8 cellular contexts compared by ENCODE assay signal in the genomic region with DNA sequence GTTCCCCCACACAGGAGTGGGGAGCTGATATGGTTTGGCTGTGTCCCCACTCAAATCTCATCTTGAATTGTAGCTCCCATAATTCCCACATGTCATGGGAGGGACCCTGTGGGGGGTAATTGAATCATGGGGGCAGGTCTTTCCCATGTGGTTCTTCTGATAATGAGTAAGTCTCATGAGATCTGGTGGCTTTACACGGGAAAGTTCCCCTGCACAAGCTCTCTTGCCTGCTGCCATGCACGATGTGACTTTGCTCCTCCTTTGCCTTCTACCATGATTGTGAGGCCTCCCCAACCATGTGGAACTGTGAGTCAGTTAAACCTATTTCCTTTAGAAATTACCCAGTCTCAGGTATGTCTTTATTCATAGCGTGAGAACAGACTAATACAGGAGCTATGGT.
DNase-seq lines count a peak whose midpoint lies in the region; ATAC-seq, FAIRE-seq and TF ChIP-seq lines count a peak whose summit lies in the region.
"Not testable (repeated sequence)": the region's sequence is repeated elsewhere in the genome, so short reads cannot be mapped to it uniquely, and the experiment has no call there.

No MANE protein-coding gene starts in this region.

- DNase-seq in GM12865 (ENCODE audit: low read depth) (peak; percentile 75), IMR-90 (peak; percentile 19), iris pigment epithelial cell (ENCODE audit: low read depth) (peak; percentile 22)
- DNase-seq in RWPE2 (ENCODE audit: low spot score); GM12878 (ENCODE audit: low read depth, low spot score); endodermal cell; epithelial cell of prostate (ENCODE audit: low read depth, low spot score): not testable (repeated sequence)

- not testable (repeated sequence) for ATAC-seq in IMR-90 (ENCODE audit: low read depth); RWPE2 (ENCODE audit: low read depth); GM12878

- not testable (repeated sequence) for H3K18ac ChIP-seq in IMR-90 (ENCODE audit: low read depth, low read length)

- not testable (repeated sequence) for H3K27ac ChIP-seq in IMR-90 (ENCODE audit: insufficient read depth, low read length); GM12878 (ENCODE audit: control insufficient read depth, insufficient read depth); endodermal cell (ENCODE audit: low read depth, low read length)
- H3K27ac ChIP-seq in RWPE2 (ENCODE audit: poor library complexity, severe bottlenecking) = peak overlapping the region; percentile 54
- peak overlapping the region; percentile 48 for H3K27ac ChIP-seq in epithelial cell of prostate
- peak overlapping the region; percentile 79 for H3K27ac ChIP-seq in parathyroid adenoma

- H3K4ac ChIP-seq in IMR-90 (ENCODE audit: low read depth, low read length) = not testable (repeated sequence)

- not testable (repeated sequence) for H3K36me3 Mint-ChIP-seq in endodermal cell (ENCODE audit: low read depth)

- not testable (repeated sequence) for TF ChIP-seq POLR2A in IMR-90 (IDR thresholded peaks at IDR 0.05; ENCODE audit: low read depth, low read length); GM12878 (IDR thresholded peaks at IDR 0.05; ENCODE audit: low read depth, low read length)

- in situ Hi-C loops in IMR-90 (cut with MboI; ENCODE audit: low sequenced_read_pairs); GM12878 (cut with MboI): not testable (repeated sequence)

- not testable (repeated sequence) for H2BK5ac ChIP-seq in IMR-90 (ENCODE audit: low read depth, low read length, poor library complexity, severe bottlenecking)

- not testable (repeated sequence) for H2AFZ ChIP-seq in IMR-90 (replicated peaks; ENCODE audit: low read length, poor library complexity); GM12878 (ENCODE audit: control insufficient read depth, low read depth, low read length); parathyroid adenoma

- not testable (repeated sequence) for H2BK15ac ChIP-seq in IMR-90 (ENCODE audit: low read depth, low read length)

- H3K56ac ChIP-seq in IMR-90 (ENCODE audit: extremely low read depth, insufficient read depth, low read length) = not testable (repeated sequence)

- SMC1A ChIA-PET in GM12878 (lab: Charles Lee; ENCODE audit: uncharacterized antibody, unreplicated experiment) = not testable (repeated sequence)

- H4K5ac ChIP-seq in IMR-90 (ENCODE audit: low read depth, low read length) = not testable (repeated sequence)

- not testable (repeated sequence) for TF ChIP-seq RAD21 in IMR-90 (IDR thresholded peaks at IDR 0.05; ENCODE audit: low read length); GM12878 (IDR thresholded peaks at IDR 0.05; ENCODE audit: insufficient read depth, low read depth, low read length)

- H3K4me3 ChIP-seq in GM12865 (ENCODE audit: low read depth, low read length) = peak overlapping the region; percentile 33; the same call in 1 of the 2 replicates
- H3K4me3 ChIP-seq in IMR-90 (ENCODE audit: insufficient read depth, low read depth, low read length); RWPE2 (ENCODE audit: severe bottlenecking); GM12878; parathyroid adenoma (ENCODE audit: low read depth, low read length): not testable (repeated sequence)
- peak overlapping the region; percentile 69 for H3K4me3 ChIP-seq in endodermal cell (ENCODE audit: low read length)

- not testable (repeated sequence) for H3K4me3 Mint-ChIP-seq in endodermal cell

- TF ChIP-seq EP300 in GM12878 (IDR thresholded peaks at IDR 0.05; ENCODE audit: borderline replicate concordance in 1 of 2, control insufficient read depth in 1 of 2, low read depth in 2 of 2, low read length in 2 of 2) = not testable (repeated sequence)

- H3K27me3 Mint-ChIP-seq in endodermal cell (ENCODE audit: insufficient read depth) = not testable (repeated sequence)

- H3K4me1 ChIP-seq in IMR-90 (ENCODE audit: control insufficient read depth, insufficient read depth, low read length); GM12878 (ENCODE audit: control insufficient read depth, insufficient read depth, low read length); endodermal cell (ENCODE audit: control insufficient read depth, insufficient read depth, low read length): not testable (repeated sequence)
- H3K4me1 ChIP-seq in RWPE2 (ENCODE audit: insufficient read depth, poor library complexity, severe bottlenecking) (peaks cover 12% of the 10 kb centered on the region), parathyroid adenoma (peaks cover 53% of the 10 kb centered on the region)

- BruUV-seq in IMR-90 (replicated peaks; lab: Mats Ljungman, UMichigan); GM12878 (replicated peaks; lab: Mats Ljungman, UMichigan): not testable (repeated sequence)

- H3K4me2 ChIP-seq in IMR-90 (ENCODE audit: low read depth, low read length); GM12878 (ENCODE audit: control insufficient read depth, insufficient read depth): not testable (repeated sequence)
- H3K4me2 ChIP-seq in parathyroid adenoma (ENCODE audit: low read length) = peak overlapping the region; percentile 30

- not testable (repeated sequence) for H2AK9ac ChIP-seq in IMR-90 (replicated peaks; ENCODE audit: low read depth, low read length, poor library complexity)

- not testable (repeated sequence) for H3K79me2 ChIP-seq in GM12878 (ENCODE audit: control insufficient read depth, insufficient read depth, low read length); parathyroid adenoma

- RAD21 ChIA-PET in GM12878 (lab: Charles Lee; ENCODE audit: unreplicated experiment) = not testable (repeated sequence)

- not testable (repeated sequence) for FAIRE-seq in GM12878 (lab: Jason Lieb, UNC)

- H3K79me1 ChIP-seq in IMR-90 (ENCODE audit: low read depth in 1 of 2, low read length in 2 of 2) = not testable (repeated sequence)

- not testable (repeated sequence) for H3K9ac ChIP-seq in IMR-90 (ENCODE audit: low read depth, low read length); GM12878 (ENCODE audit: control insufficient read depth, insufficient read depth, low read length); endodermal cell (ENCODE audit: extremely low read depth, low read length, poor library complexity, severe bottlenecking); parathyroid adenoma

- not testable (repeated sequence) for H3K27ac Mint-ChIP-seq in endodermal cell

- CTCF ChIA-PET in IMR-90 (lab: Yijun Ruan, JAX); GM12878 (lab: Yijun Ruan, JAX): not testable (repeated sequence)

- H4K8ac ChIP-seq in IMR-90 (ENCODE audit: low read depth in 2 of 2, low read length in 2 of 2) = not testable (repeated sequence)

- POLR2A ChIA-PET in IMR-90 (lab: Charles Lee; ENCODE audit: unreplicated experiment) = interaction anchor here (0.6 kb wide), 1 partner anchor 335 kb away, joined by 6 read pairs; no protein-coding TSS in a partner anchor
- POLR2A ChIA-PET in GM12878 (lab: Charles Lee) = not testable (repeated sequence)

- not testable (repeated sequence) for H3K14ac ChIP-seq in IMR-90 (replicated peaks; ENCODE audit: low read depth, low read length)

- not testable (repeated sequence) for H3K36me3 ChIP-seq in IMR-90 (ENCODE audit: control insufficient read depth, insufficient read depth, low read length); RWPE2 (ENCODE audit: low read depth); GM12878 (ENCODE audit: control insufficient read depth in 2 of 2, insufficient read depth in 2 of 2, low read length in 1 of 2); endodermal cell (ENCODE audit: control insufficient read depth, insufficient read depth, low read length); parathyroid adenoma (ENCODE audit: control insufficient read depth, insufficient read depth, low read length)

- H3K9me3 ChIP-seq in IMR-90 (ENCODE audit: control insufficient read depth, insufficient read depth, low read length); RWPE2 (ENCODE audit: severe bottlenecking); GM12878 (replicated peaks; ENCODE audit: control insufficient read depth, insufficient read depth, low read length); parathyroid adenoma (ENCODE audit: control insufficient read depth, low read length): not testable (repeated sequence)
- peaks cover 45% of the 10 kb centered on the region for H3K9me3 ChIP-seq in endodermal cell (ENCODE audit: control insufficient read depth, low read length)

- WGBS in IMR-90 (ENCODE audit: extremely low coverage in 2 of 2, insufficient read length in 1 of 2), 2 experiments = no CpG with 5 or more reads among the region's 3 CpGs
- 0% methylated on average over 3 of the region's 3 CpGs for WGBS in GM12878 (ENCODE audit: insufficient coverage, insufficient replicate concordance, low lambda C conversion rate, missing lambda C conversion rate)
- 92 to 96% methylated on average over 2 to 3 of the region's 3 CpGs for WGBS in endodermal cell (ENCODE audit: insufficient coverage in 1 of 2, insufficient read length in 1 of 2), 2 experiments

- intact Hi-C loops in IMR-90 (cut with micrococcal nuclease); GM12878 (cut with micrococcal nuclease; ENCODE audit: unreplicated experiment): not testable (repeated sequence)

- not testable (repeated sequence) for H3K4me1 Mint-ChIP-seq in endodermal cell

- H2BK20ac ChIP-seq in IMR-90 (ENCODE audit: low read depth, low read length) = not testable (repeated sequence)

- H4K91ac ChIP-seq in IMR-90 (ENCODE audit: insufficient read depth, low read depth, low read length) = not testable (repeated sequence)

- not testable (repeated sequence) for H3K23ac ChIP-seq in IMR-90 (ENCODE audit: low read depth, low read length)

- not testable (repeated sequence) for H2BK120ac ChIP-seq in IMR-90 (ENCODE audit: low read depth, low read length)

- not testable (repeated sequence) for H4K20me1 ChIP-seq in IMR-90 (ENCODE audit: insufficient read depth, low read length); GM12878 (ENCODE audit: control insufficient read depth, insufficient read depth)

- dilution Hi-C loops in IMR-90 (cut with HindIII; ENCODE audit: low sequenced_read_pairs, unreplicated experiment) = not testable (repeated sequence)

- not testable (repeated sequence) for H3K27me3 ChIP-seq in IMR-90 (ENCODE audit: control insufficient read depth, insufficient read depth, low read length); RWPE2 (ENCODE audit: insufficient read depth, poor library complexity, severe bottlenecking); GM12878 (replicated peaks in 1 of 2; ENCODE audit: control insufficient read depth in 2 of 2, insufficient read depth in 2 of 2, low read length in 1 of 2); endodermal cell (ENCODE audit: control insufficient read depth, insufficient read depth, low read length, poor library complexity, severe bottlenecking); parathyroid adenoma (ENCODE audit: control insufficient read depth, insufficient read depth, low read length)

- not testable (repeated sequence) for H2AK5ac ChIP-seq in IMR-90 (ENCODE audit: low read depth, low read length)

- peaks cover 29% of the 10 kb centered on the region for H3K9me3 Mint-ChIP-seq in endodermal cell

- not testable (repeated sequence) for TF ChIP-seq CTCF in GM12865 (IDR thresholded peaks at IDR 0.05; ENCODE audit: insufficient read depth, low read depth, low read length, missing control alignments); IMR-90 (conservative IDR thresholded peaks at IDR 0.05; ENCODE audit: low read depth, low read length); RWPE2 (IDR thresholded peaks at IDR 0.05; ENCODE audit: poor library complexity, severe bottlenecking); GM12878 (IDR thresholded peaks at IDR 0.05 in 2 of 3, conservative IDR thresholded peaks at IDR 0.05 in 1 of 3; ENCODE audit: control insufficient read depth in 2 of 3, extremely low read depth in 1 of 3, insufficient read depth in 1 of 3, low read depth in 3 of 3, low read length in 3 of 3); endodermal cell (conservative IDR thresholded peaks at IDR 0.05); parathyroid adenoma (IDR thresholded peaks at IDR 0.05)

- not testable (repeated sequence) for H3K9me1 ChIP-seq in IMR-90 (ENCODE audit: insufficient read depth, low read length)
